Comparison of ENCODE assay signal across 14 cellular contexts in the genomic region with DNA sequence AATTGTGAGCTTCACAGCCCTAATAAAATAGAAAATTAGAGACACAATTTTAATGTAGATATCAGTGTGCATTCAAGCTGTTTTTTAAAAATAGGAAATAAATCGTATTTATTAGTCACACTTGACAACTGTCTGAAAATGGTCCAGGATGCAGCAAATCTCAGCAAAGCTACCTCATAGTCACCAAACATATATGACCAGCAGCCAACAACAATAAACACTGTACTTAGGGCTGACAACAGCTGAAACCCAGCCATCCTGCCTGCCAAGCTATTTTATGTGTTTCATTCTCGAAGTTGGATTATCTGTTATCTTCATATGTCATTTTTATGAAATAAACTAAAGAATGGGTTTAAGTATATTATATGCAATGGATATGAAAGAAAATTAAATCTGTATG.
"Had no signal": no experiment of that assay in that cellular context is flagged by ENCODE, and none has a peak within 500 bp of the region (broad histone marks: within the 10 kb centered on the region; RNA-seq: fewer than 3 reads in every experiment).

No MANE protein-coding gene starts in this region.

- H3K36me3 ChIP-seq: adrenal gland, heart right ventricle, left ventricle myocardium inferior, tibial artery, vagina, WERI-Rb-1 had no signal

- H3K27me3 ChIP-seq: adrenal gland, tibial artery, vagina had no signal

- H3K27ac ChIP-seq: adrenal gland, heart right ventricle, left ventricle myocardium inferior, tibial artery, vagina, WERI-Rb-1 had no signal

- H3K4me3 ChIP-seq: adrenal gland, heart right ventricle, left ventricle myocardium inferior, tibial artery, vagina had no signal

- H3K4me1 ChIP-seq: adrenal gland, heart right ventricle, left ventricle myocardium inferior, vagina had no signal

- H3K9me3 ChIP-seq: adrenal gland, heart right ventricle, left ventricle myocardium inferior, tibial artery, vagina had no signal

- DNase-seq: activated CD4-positive, alpha-beta T cell treated with anti-CD3 and anti-CD28 coated beads for 4 hours; activated CD8-positive, alpha-beta memory T cell treated with anti-CD3 and anti-CD28 coated beads, Interleukin-2, amount 50 U/mL, for 48 hours; activated CD8-positive, alpha-beta T cell treated with anti-CD3 and anti-CD28 coated beads for 36 hours; activated naive CD4-positive, alpha-beta T cell treated with anti-CD3 and anti-CD28 coated beads for 36 hours; adrenal gland; cerebellar nuclear complex; dermis blood vessel endothelial cell; heart right ventricle; left ventricle myocardium inferior; small intestine; T-cell; tibial artery; WERI-Rb-1 had no signal
